In genomic region chr5:150073086-150073625, GRCh38 we compare ENCODE assay signal across 17 cellular contexts. TPM values are rescaled to one million over a fixed set of nuclear protein-coding genes. Genes with fewer than 3 reads are reported as not detected.
DNase-seq lines count a peak whose midpoint lies in the region; ATAC-seq, FAIRE-seq and TF ChIP-seq lines count a peak whose summit lies in the region.
"Had no signal": no experiment of that assay in that cellular context is flagged by ENCODE, and none has a peak within 500 bp of the region (broad histone marks: within the 10 kb centered on the region; RNA-seq: fewer than 3 reads in every experiment).

No MANE protein-coding gene starts in this region.

- H3K27ac Mint-ChIP-seq in activated naive CD8-positive, alpha-beta T cell treated with anti-CD3 and anti-CD28 coated beads, Interleukin-2, amount 10 ng/mL, durations not matched to agents 7 days and 5 days: no peak overlapping the region
- H3K27ac Mint-ChIP-seq in activated naive CD8-positive, alpha-beta T cell treated with anti-CD3 and anti-CD28 coated beads, Interleukin-2, amount 50 U/mL, for 24 hours: no peak overlapping the region

- no peaks in the 10 kb centered on the region for H3K27me3 Mint-ChIP-seq in activated naive CD8-positive, alpha-beta T cell treated with anti-CD3 and anti-CD28 coated beads, Interleukin-2, amount 10 ng/mL, durations not matched to agents 7 days and 5 days
- H3K27me3 Mint-ChIP-seq in activated naive CD8-positive, alpha-beta T cell treated with anti-CD3 and anti-CD28 coated beads, Interleukin-2, amount 50 U/mL, for 24 hours: no peaks in the 10 kb centered on the region

- no peaks in the 10 kb centered on the region for H3K9me3 Mint-ChIP-seq in activated naive CD8-positive, alpha-beta T cell treated with anti-CD3 and anti-CD28 coated beads, Interleukin-2, amount 10 ng/mL, durations not matched to agents 7 days and 5 days
- no peaks in the 10 kb centered on the region for H3K9me3 Mint-ChIP-seq in activated naive CD8-positive, alpha-beta T cell treated with anti-CD3 and anti-CD28 coated beads, Interleukin-2, amount 50 U/mL, for 24 hours

- no peak for ATAC-seq in activated naive CD8-positive, alpha-beta T cell treated with anti-CD3 and anti-CD28 coated beads, Interleukin-2, amount 10 ng/mL, durations not matched to agents 7 days and 5 days (ENCODE audit: low read depth)
- no peak for ATAC-seq in activated naive CD8-positive, alpha-beta T cell treated with anti-CD3 and anti-CD28 coated beads, Interleukin-2, amount 50 U/mL, for 24 hours
- ATAC-seq: HepG2, PC-3 had no signal

- peak; percentile 9 for DNase-seq in activated naive CD8-positive, alpha-beta T cell treated with anti-CD3 and anti-CD28 coated beads, Interleukin-2, amount 10 ng/mL, durations not matched to agents 7 days and 5 days
- DNase-seq in activated naive CD8-positive, alpha-beta T cell treated with anti-CD3 and anti-CD28 coated beads, Interleukin-2, amount 50 U/mL, for 24 hours: no peak
- DNase-seq in ecto neural progenitor cell (ENCODE audit: low spot score): peak; percentile 18
- peak; percentile 14 for DNase-seq in stimulated activated CD8-positive, alpha-beta memory T cell treated with anti-CD3 and anti-CD28 coated beads, Interleukin-4, amount 100 ng/mL, for 48 hours
- no peak for DNase-seq in activated CD4-positive, alpha-beta T cell treated with anti-CD3 and anti-CD28 coated beads for 4 hours
- DNase-seq in NK-92 (lab: John Stamatoyannopoulos, UW; ENCODE audit: unreplicated experiment): no peak
- no peak for DNase-seq in H54 (ENCODE audit: insufficient read length, low spot score)
- DNase-seq: GF-D8, NCI-H1048, NCI-H1436 treated with DMSO at 0.1 percent for 48 hours, NCI-H2081, NCI-H748 treated with DMSO at 0.1 percent for 48 hours, PC-3 had no signal

- FAIRE-seq in H54 (lab: Jason Lieb, UNC): no peak
- FAIRE-seq: GM12891, H1, HepG2 had no signal

- POLR2A ChIA-PET in activated naive CD8-positive, alpha-beta T cell treated with anti-CD3 and anti-CD28 coated beads, Interleukin-2, amount 10 ng/mL, durations not matched to agents 7 days and 5 days (lab: Charles Lee): no interaction called here

- H3K4me1 Mint-ChIP-seq in activated naive CD8-positive, alpha-beta T cell treated with anti-CD3 and anti-CD28 coated beads, Interleukin-2, amount 10 ng/mL, durations not matched to agents 7 days and 5 days: peaks cover 2% of the 10 kb centered on the region
- H3K4me1 Mint-ChIP-seq in activated naive CD8-positive, alpha-beta T cell treated with anti-CD3 and anti-CD28 coated beads, Interleukin-2, amount 50 U/mL, for 24 hours: no peaks in the 10 kb centered on the region

- no peak for TF ChIP-seq POLR2A in H54 (IDR thresholded peaks at IDR 0.05; ENCODE audit: low read depth, low read length)

- H3K4me3 Mint-ChIP-seq in activated naive CD8-positive, alpha-beta T cell treated with anti-CD3 and anti-CD28 coated beads, Interleukin-2, amount 10 ng/mL, durations not matched to agents 7 days and 5 days: no peak overlapping the region
- no peak overlapping the region for H3K4me3 Mint-ChIP-seq in activated naive CD8-positive, alpha-beta T cell treated with anti-CD3 and anti-CD28 coated beads, Interleukin-2, amount 50 U/mL, for 24 hours

- no peaks in the 10 kb centered on the region for H3K36me3 Mint-ChIP-seq in activated naive CD8-positive, alpha-beta T cell treated with anti-CD3 and anti-CD28 coated beads, Interleukin-2, amount 10 ng/mL, durations not matched to agents 7 days and 5 days
- H3K36me3 Mint-ChIP-seq in activated naive CD8-positive, alpha-beta T cell treated with anti-CD3 and anti-CD28 coated beads, Interleukin-2, amount 50 U/mL, for 24 hours (ENCODE audit: low read depth): no peaks in the 10 kb centered on the region

RNA-seq across cellular contexts. Expression of gene CSF1R, which starts 13.2 kb away (rescaled TPM):
- 1 to 10 TPM; 3.4 to 3.6 TPM for total RNA-seq in activated naive CD8-positive, alpha-beta T cell treated with anti-CD3 and anti-CD28 coated beads, Interleukin-2, amount 10 ng/mL, durations not matched to agents 7 days and 5 days
- total RNA-seq: H1, HepG2, NCI-H460, PC-3 had no signal

Comparison
In these comparisons a context has a peak if more than half of its experiments do, and no peak if none do; other contexts are left out.
1. DNase-seq: peak in activated naive CD8-positive, alpha-beta T cell treated with anti-CD3 and anti-CD28 coated beads, Interleukin-2, amount 10 ng/mL, durations not matched to agents 7 days and 5 days (single experiment), ecto neural progenitor cell (single experiment) and stimulated activated CD8-positive, alpha-beta memory T cell treated with anti-CD3 and anti-CD28 coated beads, Interleukin-4, amount 100 ng/mL, for 48 hours (single experiment); none in activated naive CD8-positive, alpha-beta T cell treated with anti-CD3 and anti-CD28 coated beads, Interleukin-2, amount 50 U/mL, for 24 hours (single experiment), activated CD4-positive, alpha-beta T cell treated with anti-CD3 and anti-CD28 coated beads for 4 hours (0 of 2), NK-92 (single experiment) and H54 (single experiment).